Comparison of ENCODE assay signal across 9 cellular contexts in genomic region chr15:84878504-84878903, GRCh38. TPM values are rescaled to one million over a fixed set of nuclear protein-coding genes. Genes with fewer than 3 reads are reported as not detected.
DNase-seq lines count a peak whose midpoint lies in the region; ATAC-seq lines count a peak whose summit lies in the region.
"Had no signal": no experiment of that assay in that cellular context is flagged by ENCODE, and none has a peak within 500 bp of the region (broad histone marks: within the 10 kb centered on the region; RNA-seq: fewer than 3 reads in every experiment).

No MANE protein-coding gene starts in this region.

- ATAC-seq in GM21526 (IDR thresholded peaks at IDR 0.05; ENCODE audit: low FRiP score, unreplicated experiment), result no peak

- DNase-seq in DMS53 (lab: John Stamatoyannopoulos, UW) (peak; percentile 66), DMS53 treated with DMSO at 0.1 percent for 48 hours (lab: John Stamatoyannopoulos, UW; ENCODE audit: unreplicated experiment) (no peak), NCI-H146 (lab: John Stamatoyannopoulos, UW) (peak; percentile 7), dermis blood vessel endothelial cell (peak; percentile 65), lung microvascular endothelial cell (ENCODE audit: low read depth in 2 of 2) (peak; percentile 48 to 72)
- DNase-seq in activated CD4-positive, alpha-beta T cell treated with anti-CD3 and anti-CD28 coated beads for 4 hours, result peak; percentile 51 to 53
- peak; percentile 22 for DNase-seq in stimulated activated CD8-positive, alpha-beta memory T cell treated with anti-CD3 and anti-CD28 coated beads, Interleukin-12 subunit alpha, Interleukin-12 subunit beta, amount 100 ng/mL, for 4 hours (ENCODE audit: low read depth)

RNA-seq across cellular contexts. Expression of gene SLC28A1, which starts 6.0 kb away (rescaled TPM):
- not detected in 2 replicates for total RNA-seq in dermis blood vessel endothelial cell
- not detected in 2 replicates for total RNA-seq in lung microvascular endothelial cell
- total RNA-seq: mononuclear cell had no signal
